In genomic region chr5:34486160-34486765, GRCh38 we compare ENCODE assay signal across 9 cellular contexts.
A peak's percentile ranks its signal among the peaks of the same experiment; 100 is the strongest.
DNase-seq lines count a peak whose midpoint lies in the region; ATAC-seq, FAIRE-seq and TF ChIP-seq lines count a peak whose summit lies in the region.
"Had no signal": no experiment of that assay in that cellular context is flagged by ENCODE, and none has a peak within 500 bp of the region (broad histone marks: within the 10 kb centered on the region; RNA-seq: fewer than 3 reads in every experiment).

No MANE protein-coding gene starts in this region.

- H3K4me3 ChIP-seq in bronchial epithelial cell (ENCODE audit: low read depth, low read length): no peak overlapping the region
- no peak overlapping the region for H3K4me3 ChIP-seq in keratinocyte (ENCODE audit: control insufficient read depth in 2 of 3, extremely low read depth in 1 of 3, insufficient read depth in 2 of 3, low read depth in 1 of 3, low read length in 3 of 3)

- H3K9me3 ChIP-seq in keratinocyte (ENCODE audit: control insufficient read depth, low read depth, low read length): no peaks in the 10 kb centered on the region

- H2AFZ ChIP-seq in keratinocyte (ENCODE audit: control insufficient read depth, low read length): no peak overlapping the region

- no peak overlapping the region for H3K9ac ChIP-seq in keratinocyte (ENCODE audit: control insufficient read depth, extremely low read depth, insufficient read depth, low read length)

- CTCF ChIA-PET in HEK293T (lab: Yijun Ruan, JAX): interaction anchor here (0.5 to 1.9 kb wide), 11 partner anchors 13 to 516 kb away, joined by 3 to 10 read pairs (median 3); partner anchors contain the start of genes BRIX1 and RAD1

- no peak for ATAC-seq in GM19467 (IDR thresholded peaks at IDR 0.05; ENCODE audit: unreplicated experiment)

- TF ChIP-seq CTCF in VCaP (conservative IDR thresholded peaks at IDR 0.05) (peak; percentile 92), bronchial epithelial cell (IDR thresholded peaks at IDR 0.05; ENCODE audit: insufficient read depth, low read length, severe bottlenecking) (peak; percentile 72), keratinocyte (optimal IDR thresholded peaks at IDR 0.05 in 1 of 3, IDR thresholded peaks at IDR 0.05 in 1 of 3, conservative IDR thresholded peaks at IDR 0.05 in 1 of 3; ENCODE audit: extremely low read depth in 1 of 3, insufficient read depth in 2 of 3, low read length in 3 of 3) (peak; percentile 72 to 82 (median 80))

- H3K4me2 ChIP-seq in keratinocyte (ENCODE audit: control insufficient read depth, extremely low read depth, insufficient read depth, low read depth, low read length): no peak overlapping the region

- no peaks in the 10 kb centered on the region for H3K36me3 ChIP-seq in bronchial epithelial cell (ENCODE audit: control insufficient read depth, insufficient read depth, low read length)
- H3K36me3 ChIP-seq in keratinocyte (ENCODE audit: control insufficient read depth in 2 of 2, extremely low read depth in 1 of 2, insufficient read depth in 2 of 2, low read length in 2 of 2): no peaks in the 10 kb centered on the region

- H3K27me3 ChIP-seq in bronchial epithelial cell (ENCODE audit: control insufficient read depth, insufficient read depth, low read length) (no peaks in the 10 kb centered on the region), keratinocyte (ENCODE audit: control insufficient read depth, extremely low read depth, insufficient read depth, low read length) (peaks cover 4% of the 10 kb centered on the region)

- H3K79me2 ChIP-seq in keratinocyte (ENCODE audit: control insufficient read depth, insufficient read depth, low read length): no peaks in the 10 kb centered on the region

- no peaks in the 10 kb centered on the region for H4K20me1 ChIP-seq in keratinocyte (ENCODE audit: control insufficient read depth, extremely low read depth, insufficient read depth, low read length)

- peak overlapping the region; percentile 95 for H3K27ac ChIP-seq in VCaP
- H3K27ac ChIP-seq in keratinocyte (ENCODE audit: control insufficient read depth, insufficient read depth, low read length): no peak overlapping the region

- no peaks in the 10 kb centered on the region for H3K4me1 ChIP-seq in keratinocyte (ENCODE audit: control insufficient read depth, extremely low read depth, insufficient read depth, low read length)

- POLR2A ChIA-PET in HEK293T (lab: Yijun Ruan, JAX): interaction anchor here (0.7 to 2.3 kb wide), 2 partner anchors 31 to 429 kb away, joined by 3 to 8 read pairs; partner anchors contain the start of genes BRIX1 and RAD1

- H3K9me1 ChIP-seq in keratinocyte (ENCODE audit: control insufficient read depth, extremely low read depth, insufficient read depth, low read length): no peaks in the 10 kb centered on the region

- dilution Hi-C loops in keratinocyte (cut with MboI; ENCODE audit: extremely low pct_ligation_motif_present, low sequenced_read_pairs): no loop called here

- FAIRE-seq in bronchial epithelial cell (lab: Jason Lieb, UNC) (no peak), keratinocyte (lab: Jason Lieb, UNC) (peak; percentile 77)
- FAIRE-seq: TTC549 had no signal

- DNase-seq in DMS 273 (lab: John Stamatoyannopoulos, UW; ENCODE audit: unreplicated experiment) (peak; percentile 93), HEK293T (ENCODE audit: extremely low spot score) (peak; percentile 76), NCI-H2171 treated with DMSO at 0.1 percent for 48 hours (lab: John Stamatoyannopoulos, UW) (peak; percentile 86), bronchial epithelial cell (ENCODE audit: low read depth) (peak; percentile 73), keratinocyte (ENCODE audit: low read depth, low spot score) (peak; percentile 25)
- DNase-seq in stimulated activated CD4-positive, alpha-beta T cell treated with anti-CD3 and anti-CD28 coated beads, Interleukin-1b, Interleukin-23, amount 100 ng/mL, for 24 hours (ENCODE audit: low read depth in 4 of 4, low spot score in 1 of 4): peak; percentile 36 to 52 (median 40)

TF ChIP-seq in HEK293T, 16 proteins besides CTCF, POLR2A, EP300 and RAD21:
- TF ChIP-seq ARNT (IDR thresholded peaks at IDR 0.05) (no peak), HDGF (IDR thresholded peaks at IDR 0.05; ENCODE audit: borderline replicate concordance) (no peak), ELF4 (IDR thresholded peaks at IDR 0.05) (no peak), SUZ12 (IDR thresholded peaks at IDR 0.05) (no peak), BHLHE40 (IDR thresholded peaks at IDR 0.05; ENCODE audit: borderline replicate concordance) (no peak), FOXK2 (IDR thresholded peaks at IDR 0.05) (no peak), LEF1 (IDR thresholded peaks at IDR 0.05; ENCODE audit: borderline replicate concordance) (no peak), CTBP1 (IDR thresholded peaks at IDR 0.05; ENCODE audit: borderline replicate concordance) (no peak), SP1 (IDR thresholded peaks at IDR 0.05) (no peak), FOXM1 (IDR thresholded peaks at IDR 0.05; ENCODE audit: borderline replicate concordance) (no peak), FOXA1 (IDR thresholded peaks at IDR 0.05) (no peak), ZNF384 (IDR thresholded peaks at IDR 0.05) (no peak), PKNOX1 (IDR thresholded peaks at IDR 0.05) (no peak), NFRKB (IDR thresholded peaks at IDR 0.05) (no peak), L3MBTL2 (conservative IDR thresholded peaks at IDR 0.05) (no peak)
TF ChIP-seq in HEK293T: peak in this region for 0.

Comparison
In these comparisons a context has a peak if more than half of its experiments do, and no peak if none do; other contexts are left out.
1. DNase-seq: peak in every context shown above with its lines; median percentile 93 in DMS 273; 86 in NCI-H2171 treated with DMSO at 0.1 percent for 48 hours; 76 in HEK293T; 73 in bronchial epithelial cell; 40 in stimulated activated CD4-positive, alpha-beta T cell treated with anti-CD3 and anti-CD28 coated beads, Interleukin-1b, Interleukin-23, amount 100 ng/mL, for 24 hours; 25 in keratinocyte.